In the genomic region with DNA sequence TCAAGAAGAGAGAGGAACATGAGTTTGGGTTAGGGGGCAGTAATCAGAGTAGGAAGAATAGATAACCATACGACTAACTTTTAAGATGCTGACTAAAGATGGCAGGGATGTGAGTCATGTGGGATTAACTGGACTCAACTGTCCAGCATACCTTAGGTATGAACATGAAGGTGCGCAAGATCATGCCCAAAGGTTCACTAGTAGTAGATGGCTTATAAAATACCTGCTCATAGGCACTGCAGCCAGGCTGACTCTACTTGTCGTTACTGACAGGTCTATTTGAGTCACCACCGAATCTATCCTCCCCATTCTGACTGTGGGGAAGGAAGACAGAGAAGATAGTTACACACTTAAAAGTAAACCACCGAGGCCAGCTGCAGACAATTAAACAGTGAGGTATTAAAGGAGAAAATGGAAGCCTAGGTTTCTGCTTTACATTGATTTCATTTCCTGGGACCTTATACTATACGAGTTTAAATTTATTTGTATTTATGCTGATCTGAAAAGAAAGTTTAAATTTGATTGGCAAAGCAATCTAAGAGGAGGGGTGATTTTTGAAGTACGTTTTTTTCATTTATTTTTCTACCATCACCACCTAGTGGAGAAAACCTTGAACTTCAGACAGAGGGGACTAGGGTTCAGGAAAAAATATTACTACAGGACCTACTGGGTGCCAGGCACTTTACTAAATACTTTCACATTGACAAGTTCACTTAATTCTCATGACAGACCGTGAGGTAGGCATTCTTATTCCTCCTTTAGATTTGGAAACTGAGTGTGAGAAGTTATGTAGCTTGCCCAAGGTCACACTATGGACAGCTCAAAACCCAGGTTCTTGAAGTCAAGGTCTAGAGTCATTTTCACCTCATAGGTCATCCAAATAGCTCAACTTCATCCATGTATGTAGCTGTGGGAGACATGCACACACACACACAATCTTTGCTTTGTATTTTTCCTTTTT, we compare ENCODE assay signal across 10 cellular contexts. TPM values are rescaled to one million over a fixed set of nuclear protein-coding genes. Genes with fewer than 3 reads are reported as not detected.
DNase-seq lines count a peak whose midpoint lies in the region; ATAC-seq and TF ChIP-seq lines count a peak whose summit lies in the region.
"Had no signal": no experiment of that assay in that cellular context is flagged by ENCODE, and none has a peak within 500 bp of the region (broad histone marks: within the 10 kb centered on the region; RNA-seq: fewer than 3 reads in every experiment).

No MANE protein-coding gene starts in this region.

- no peak overlapping the region for H3K9ac ChIP-seq in endodermal cell (ENCODE audit: extremely low read depth, low read length, poor library complexity, severe bottlenecking)
- H3K9ac ChIP-seq: BLaER1 had no signal

- H3K27ac Mint-ChIP-seq in activated CD4-positive, alpha-beta T cell treated with anti-CD3 and anti-CD28 coated beads, Interleukin-2, amount 10 ng/mL, durations not matched to agents 24 days and 14 days = no peak overlapping the region
- no peak overlapping the region for H3K27ac Mint-ChIP-seq in endodermal cell

- CTCF ChIA-PET in RWPE1 (lab: Yijun Ruan, JAX) = interaction anchor here (1.4 kb wide), 1 partner anchor 12 kb away, joined by 5 read pairs; no protein-coding TSS in a partner anchor

- POLR2A ChIA-PET in RWPE1 (lab: Yijun Ruan, JAX; ENCODE audit: low non-redundant PET) = no interaction called here

- WGBS in endodermal cell (ENCODE audit: insufficient coverage in 1 of 2, insufficient read length in 1 of 2), 2 experiments = 88 to 100% methylated on average over 3 to 8 of the region's 8 CpGs
- WGBS in spleen, 5 donors = 66 to 77% (median 71%) methylated on average over 8 of the region's 8 CpGs

- peaks cover 1% of the 10 kb centered on the region for H3K36me3 Mint-ChIP-seq in activated CD4-positive, alpha-beta T cell treated with anti-CD3 and anti-CD28 coated beads, Interleukin-2, amount 10 ng/mL, durations not matched to agents 24 days and 14 days (ENCODE audit: low read depth)
- H3K36me3 Mint-ChIP-seq in endodermal cell (ENCODE audit: low read depth) = no peaks in the 10 kb centered on the region

- H3K9me3 ChIP-seq in endodermal cell (ENCODE audit: control insufficient read depth, low read length) (no peaks in the 10 kb centered on the region), spleen (no peaks in the 10 kb centered on the region)
- H3K9me3 ChIP-seq: thyroid gland had no signal

- DNase-seq in activated CD4-positive, alpha-beta T cell treated with anti-CD3 and anti-CD28 coated beads, Interleukin-2, amount 10 ng/mL, durations not matched to agents 24 days and 14 days = peak; percentile 74
- DNase-seq in activated CD4-positive, alpha-beta T cell treated with anti-CD3 and anti-CD28 coated beads, Interleukin-2, amount 50 U/mL, for 1 hour = no peak
- peak; percentile 55 for DNase-seq in RWPE1 (ENCODE audit: low spot score)
- no peak for DNase-seq in endodermal cell
- no peak for DNase-seq in spleen
- DNase-seq in posterior vena cava (ENCODE audit: low spot score) = no peak
- DNase-seq: thyroid gland had no signal

- TF ChIP-seq CTCF in RWPE1 (conservative IDR thresholded peaks at IDR 0.05; ENCODE audit: low read depth) = 0 out of 2 replicates have a peak, but pooled peaks have one; percentile 8
- peak; percentile 78 for TF ChIP-seq CTCF in endodermal cell (conservative IDR thresholded peaks at IDR 0.05)
- TF ChIP-seq CTCF in spleen (IDR thresholded peaks at IDR 0.05 in 8 of 11, conservative IDR thresholded peaks at IDR 0.05 in 3 of 11) = peak in 9 of 11 experiments; percentile 14 to 66 (median 49)

- peaks cover 13% of the 10 kb centered on the region for H3K27me3 Mint-ChIP-seq in activated CD4-positive, alpha-beta T cell treated with anti-CD3 and anti-CD28 coated beads, Interleukin-2, amount 10 ng/mL, durations not matched to agents 24 days and 14 days
- no peaks in the 10 kb centered on the region for H3K27me3 Mint-ChIP-seq in endodermal cell (ENCODE audit: insufficient read depth)

- H3K4me1 ChIP-seq in endodermal cell (ENCODE audit: control insufficient read depth, insufficient read depth, low read length) = no peaks in the 10 kb centered on the region
- H3K4me1 ChIP-seq in spleen = peaks cover 2 to 18% (median 9%) of the 10 kb centered on the region in 6 donors
- H3K4me1 ChIP-seq: thyroid gland had no signal

- no peak overlapping the region for H3K4me3 ChIP-seq in endodermal cell (ENCODE audit: low read length)
- no peak overlapping the region for H3K4me3 ChIP-seq in spleen
- H3K4me3 ChIP-seq: BLaER1, thyroid gland had no signal

- no peak for ATAC-seq in HG03108 (IDR thresholded peaks at IDR 0.05; ENCODE audit: unreplicated experiment)
- no peak for ATAC-seq in HG03139 (IDR thresholded peaks at IDR 0.05; ENCODE audit: unreplicated experiment)

- H3K27me3 ChIP-seq in endodermal cell (ENCODE audit: control insufficient read depth, insufficient read depth, low read length, poor library complexity, severe bottlenecking) (no peaks in the 10 kb centered on the region), spleen (replicated peaks in 1 of 7) (no peaks in the 10 kb centered on the region)
- H3K27me3 ChIP-seq: BLaER1, thyroid gland had no signal

- peaks cover 16% of the 10 kb centered on the region for H3K4me1 Mint-ChIP-seq in activated CD4-positive, alpha-beta T cell treated with anti-CD3 and anti-CD28 coated beads, Interleukin-2, amount 10 ng/mL, durations not matched to agents 24 days and 14 days
- H3K4me1 Mint-ChIP-seq in endodermal cell = no peaks in the 10 kb centered on the region

- peak overlapping the region; percentile 55 for H3K4me3 Mint-ChIP-seq in activated CD4-positive, alpha-beta T cell treated with anti-CD3 and anti-CD28 coated beads, Interleukin-2, amount 10 ng/mL, durations not matched to agents 24 days and 14 days
- no peak overlapping the region for H3K4me3 Mint-ChIP-seq in endodermal cell

- intact Hi-C loops in activated CD4-positive, alpha-beta T cell treated with anti-CD3 and anti-CD28 coated beads, Interleukin-2, amount 10 ng/mL, durations not matched to agents 24 days and 14 days (cut with micrococcal nuclease) = no loop called here
- intact Hi-C loops in spleen (cut with DNase I; ENCODE audit: low total_unique reads) (no loop called here), posterior vena cava (cut with DNase I) (no loop called here)

- H3K36me3 ChIP-seq in endodermal cell (ENCODE audit: control insufficient read depth, insufficient read depth, low read length) (no peaks in the 10 kb centered on the region), spleen (no peaks in the 10 kb centered on the region)
- H3K36me3 ChIP-seq: BLaER1, thyroid gland had no signal

- H3K9me3 Mint-ChIP-seq in activated CD4-positive, alpha-beta T cell treated with anti-CD3 and anti-CD28 coated beads, Interleukin-2, amount 10 ng/mL, durations not matched to agents 24 days and 14 days = no peaks in the 10 kb centered on the region
- no peaks in the 10 kb centered on the region for H3K9me3 Mint-ChIP-seq in endodermal cell

- TF ChIP-seq POLR2A in spleen (IDR thresholded peaks at IDR 0.05) = no peak

- H3K27ac ChIP-seq in RWPE1 (no peak overlapping the region), endodermal cell (ENCODE audit: low read depth, low read length) (no peak overlapping the region), spleen (no peak overlapping the region)
- H3K27ac ChIP-seq: BLaER1, thyroid gland had no signal

RNA-seq across cellular contexts. Expression of a gene that starts 4.0 kb away (rescaled TPM):
- total RNA-seq in activated CD4-positive, alpha-beta T cell treated with anti-CD3 and anti-CD28 coated beads, Interleukin-2, amount 10 ng/mL, durations not matched to agents 24 days and 14 days = 49.3 and 50.5 TPM in 2 replicates
- 10 to 100 TPM; 30.8 to 33.2 TPM for total RNA-seq in endodermal cell
- polyA plus RNA-seq in endodermal cell (2013, experiment 1 of 2) = 29.7 TPM
- 28.8 TPM for polyA plus RNA-seq in endodermal cell (2013, experiment 2 of 2)
- total RNA-seq in spleen = 10 to 100 TPM; 31.4 to 39.9 (median 33.6) TPM
- 10 to 100 TPM; 41.5 to 47.7 (median 44.2) TPM for polyA plus RNA-seq in spleen
- 10 to 100 TPM; 21.7 to 26.1 TPM for total RNA-seq in posterior vena cava

RNA-seq across cellular contexts. Expression of a gene that starts 10.4 kb away (rescaled TPM):
- 0.07 and 0.14 TPM in 2 replicates for total RNA-seq in activated CD4-positive, alpha-beta T cell treated with anti-CD3 and anti-CD28 coated beads, Interleukin-2, amount 10 ng/mL, durations not matched to agents 24 days and 14 days
- under 1 TPM; 0.18 to 0.20 TPM for total RNA-seq in endodermal cell
- polyA plus RNA-seq in endodermal cell (2013, experiment 1 of 2) = 0.21 TPM
- 0.08 TPM for polyA plus RNA-seq in endodermal cell (2013, experiment 2 of 2)
- total RNA-seq in spleen = 1 to 10 TPM in 4 of 7 donors, under 1 TPM in 3; 0.57 to 1.9 (median 1.2) TPM
- polyA plus RNA-seq in spleen = under 1 TPM; 0.21 to 0.76 (median 0.38) TPM
- total RNA-seq in posterior vena cava = under 1 TPM; 0.67 to 0.74 TPM

Comparison
In these comparisons a context has a peak if more than half of its experiments do, and no peak if none do; other contexts are left out.
1. DNase-seq: peak in activated CD4-positive, alpha-beta T cell treated with anti-CD3 and anti-CD28 coated beads, Interleukin-2, amount 10 ng/mL, durations not matched to agents 24 days and 14 days (single experiment) and RWPE1 (single experiment); none in activated CD4-positive, alpha-beta T cell treated with anti-CD3 and anti-CD28 coated beads, Interleukin-2, amount 50 U/mL, for 1 hour (single experiment), endodermal cell (single experiment), spleen (single experiment) and posterior vena cava (single experiment).
2. CTCF ChIP-seq: peak in every context shown above with its lines; median percentile 78 in endodermal cell; 49 in spleen; 8 in RWPE1.